ENCODE assay signal across 1 cellular context in genomic region chr15:66839511-66840112, GRCh38.
TF ChIP-seq lines count a peak whose summit lies in the region.

No MANE protein-coding gene starts in this region.

TF ChIP-seq in endothelial cell of umbilical vein, 7 proteins besides CTCF, POLR2A, EP300 and RAD21:
- TF ChIP-seq JUN (IDR thresholded peaks at IDR 0.05; ENCODE audit: borderline replicate concordance, insufficient read depth, insufficient read length, low read depth) (no peak), FOS (IDR thresholded peaks at IDR 0.05; ENCODE audit: borderline replicate concordance, insufficient read depth, low read length) (no peak), MAX (IDR thresholded peaks at IDR 0.05; ENCODE audit: insufficient read depth, insufficient read length) (no peak), GATA2 (IDR thresholded peaks at IDR 0.05; ENCODE audit: insufficient read depth, insufficient read length, low read depth, low read length) (no peak), EZH2 (IDR thresholded peaks at IDR 0.05; ENCODE audit: borderline replicate concordance, low read depth, low read length, severe bottlenecking) (no peak), MYC (IDR thresholded peaks at IDR 0.05; ENCODE audit: low read depth, low read length) (no peak), POLR2AphosphoS5 (IDR thresholded peaks at IDR 0.05; ENCODE audit: insufficient read depth, low read depth, low read length) (no peak)
